ENCODE assay signal across 16 cellular contexts in genomic region chr9:92463387-92463786, GRCh38. TPM values are rescaled to one million over a fixed set of nuclear protein-coding genes. Genes with fewer than 3 reads are reported as not detected.
A peak's percentile ranks its signal among the peaks of the same experiment; 100 is the strongest.
DNase-seq lines count a peak whose midpoint lies in the region; ATAC-seq and TF ChIP-seq lines count a peak whose summit lies in the region.
"Had no signal": no experiment of that assay in that cellular context is flagged by ENCODE, and none has a peak within 500 bp of the region (broad histone marks: within the 10 kb centered on the region; RNA-seq: fewer than 3 reads in every experiment).

No MANE protein-coding gene starts in this region.

- CTCF ChIA-PET in WTC11 (lab: Charles Lee) = interaction anchor here (1.0 kb wide), 1 partner anchor 40 kb away, joined by 3 read pairs; no protein-coding TSS in a partner anchor

- H3K27me3 ChIP-seq in ACC112 (ENCODE audit: insufficient read depth, low read length) (no peaks in the 10 kb centered on the region), fibroblast of lung (ENCODE audit: control insufficient read depth, insufficient read depth, low read length) (no peaks in the 10 kb centered on the region), smooth muscle cell (ENCODE audit: low read depth) (no peaks in the 10 kb centered on the region)

- no peaks in the 10 kb centered on the region for H3K9me3 Mint-ChIP-seq in WTC11

- ATAC-seq in WTC11 (peak; percentile 36; the same call in 1 of the 2 replicates), HG02798 (IDR thresholded peaks at IDR 0.05; ENCODE audit: poor library complexity, unreplicated experiment) (no peak), HG03565 (IDR thresholded peaks at IDR 0.05; ENCODE audit: unreplicated experiment) (no peak)

- H3K4me3 ChIP-seq in ACC112 (ENCODE audit: low read depth, low read length) = peak overlapping the region; percentile 43; the same call in 1 of the 2 replicates
- H3K4me3 ChIP-seq in fibroblast of lung (replicated peaks in 1 of 4; ENCODE audit: control extremely low read depth in 1 of 4, insufficient read depth in 1 of 4, low read depth in 3 of 4, low read length in 4 of 4) = no peak overlapping the region
- no peak overlapping the region for H3K4me3 ChIP-seq in smooth muscle cell
- H3K4me3 ChIP-seq: PC-9 had no signal

- H3K27ac Mint-ChIP-seq in WTC11 = no peak overlapping the region

- no peaks in the 10 kb centered on the region for H3K36me3 Mint-ChIP-seq in WTC11

- no peak overlapping the region for H3K9ac ChIP-seq in fibroblast of lung (ENCODE audit: insufficient read depth, low read length)
- peak overlapping the region; percentile 22 for H3K9ac ChIP-seq in smooth muscle cell (ENCODE audit: low read depth)

- H3K4me1 Mint-ChIP-seq in WTC11 = peaks cover 6% of the 10 kb centered on the region; the same call in 1 of the 2 replicates

- H3K79me2 ChIP-seq in ACC112 (ENCODE audit: control insufficient read depth, insufficient read depth, low read length, unreplicated experiment) (no peaks in the 10 kb centered on the region), fibroblast of lung (ENCODE audit: control insufficient read depth, insufficient read depth, low read length) (no peaks in the 10 kb centered on the region), smooth muscle cell (ENCODE audit: low read depth) (no peaks in the 10 kb centered on the region)

- peaks cover 13% of the 10 kb centered on the region for H3K4me1 ChIP-seq in ACC112 (ENCODE audit: control insufficient read depth, insufficient read depth, low read length, unreplicated experiment)
- peaks cover 8% of the 10 kb centered on the region for H3K4me1 ChIP-seq in fibroblast of lung (ENCODE audit: control insufficient read depth, extremely low read depth, insufficient read depth, low read length)
- no peaks in the 10 kb centered on the region for H3K4me1 ChIP-seq in smooth muscle cell (ENCODE audit: low read depth)

- H3K9me3 ChIP-seq in fibroblast of lung (ENCODE audit: control insufficient read depth, insufficient read depth, low read depth, low read length) (no peaks in the 10 kb centered on the region), smooth muscle cell (replicated peaks; ENCODE audit: low read depth) (no peaks in the 10 kb centered on the region)

- H3F3A ChIP-seq in smooth muscle cell (ENCODE audit: low read depth) = peaks cover 24% of the 10 kb centered on the region

- H4K20me1 ChIP-seq in fibroblast of lung (ENCODE audit: control insufficient read depth, extremely low read depth, insufficient read depth, low read length) (no peaks in the 10 kb centered on the region), smooth muscle cell (ENCODE audit: low read depth) (no peaks in the 10 kb centered on the region)

- POLR2A ChIA-PET in WTC11 (lab: Charles Lee) = no interaction called here

- H3K27me3 Mint-ChIP-seq in WTC11 (ENCODE audit: low read depth) = no peaks in the 10 kb centered on the region

- H3K27ac ChIP-seq in ACC112 (ENCODE audit: low read depth, low read length) (0 out of 2 replicates have a peak overlapping the region, but pooled peaks have one; percentile 19), fibroblast of lung (ENCODE audit: insufficient read depth, low read length) (peak overlapping the region; percentile 33), smooth muscle cell (ENCODE audit: low read depth) (peak overlapping the region; percentile 73)
- H3K27ac ChIP-seq: C4-2B, PC-9 had no signal

- DNase-seq in WTC11 (ENCODE audit: low spot score) (no peak), fibroblast of lung (ENCODE audit: low read depth in 2 of 2) (no peak), smooth muscle cell (lab: John Stamatoyannopoulos, UW; ENCODE audit: unreplicated experiment) (no peak), cortex of kidney (lab: John Stamatoyannopoulos, UW) (no peak), DMS153 treated with DMSO at 0.1 percent for 48 hours (lab: John Stamatoyannopoulos, UW; ENCODE audit: unreplicated experiment) (no peak)
- DNase-seq: NCI-H1092 treated with DMSO at 0.1 percent for 48 hours, NCI-H1694 treated with DMSO at 0.1 percent for 48 hours, NCI-H446, NCI-H748 treated with DMSO at 0.1 percent for 48 hours, PC-9 had no signal

- TF ChIP-seq CTCF in WTC11 (IDR thresholded peaks at IDR 0.05) (no peak), fibroblast of lung (conservative IDR thresholded peaks at IDR 0.05 in 1 of 2, IDR thresholded peaks at IDR 0.05 in 1 of 2; ENCODE audit: low read depth in 1 of 2, low read length in 2 of 2) (no peak), smooth muscle cell (IDR thresholded peaks at IDR 0.05; ENCODE audit: borderline replicate concordance, insufficient read depth, poor library complexity, severe bottlenecking) (no peak)

- peak overlapping the region; percentile 51 for H3K4me2 ChIP-seq in fibroblast of lung (ENCODE audit: extremely low read depth, insufficient read depth, low read length)
- peak overlapping the region; percentile 74 for H3K4me2 ChIP-seq in smooth muscle cell
- H3K4me2 ChIP-seq: PC-9 had no signal

- peak overlapping the region; percentile 40 for H2AFZ ChIP-seq in ACC112 (ENCODE audit: low read length, unreplicated experiment)
- peak overlapping the region; percentile 44 for H2AFZ ChIP-seq in fibroblast of lung (ENCODE audit: low read length)
- peak overlapping the region; percentile 8 for H2AFZ ChIP-seq in smooth muscle cell (ENCODE audit: low read depth)
- H2AFZ ChIP-seq: PC-9 had no signal

- no peaks in the 10 kb centered on the region for H3K36me3 ChIP-seq in ACC112 (ENCODE audit: insufficient read depth, low read length)
- H3K36me3 ChIP-seq in fibroblast of lung (ENCODE audit: control insufficient read depth, insufficient read depth, low read length) = no peaks in the 10 kb centered on the region
- H3K36me3 ChIP-seq in smooth muscle cell (ENCODE audit: low read depth) = no peaks in the 10 kb centered on the region

- H3K4me3 Mint-ChIP-seq in WTC11 = no peak overlapping the region

TF ChIP-seq in WTC11, 78 proteins besides CTCF, POLR2A, EP300 and RAD21:
- TF ChIP-seq OVOL2 (CRISPR knock-in tag; IDR thresholded peaks at IDR 0.05; ENCODE audit: borderline replicate concordance) (no peak), MYBL2 (CRISPR knock-in tag; IDR thresholded peaks at IDR 0.05) (no peak), TP53 (CRISPR knock-in tag; IDR thresholded peaks at IDR 0.05) (no peak), ZNF121 (CRISPR knock-in tag; IDR thresholded peaks at IDR 0.05) (no peak), ZNF423 (CRISPR knock-in tag; IDR thresholded peaks at IDR 0.05) (no peak)

RNA-seq across cellular contexts. Expression of gene ASPN, which starts 18.9 kb away (rescaled TPM):
- not detected in 3 replicates for total RNA-seq in WTC11 (2021)
- 10.4 and 10.5 TPM in 2 replicates for total RNA-seq in fibroblast of lung
- polyA plus RNA-seq in fibroblast of lung = 4.1 and 5.5 TPM in 2 replicates
- polyA plus RNA-seq in fibroblast of lung (2012) = 2.0 and 2.3 TPM in 2 replicates
- 0.48 TPM in 1 of 2 replicates, not detected in the other for polyA minus RNA-seq in fibroblast of lung (ENCODE audit: low replicate concordance)
- 17.0 and 42.9 TPM in 2 replicates for total RNA-seq in smooth muscle cell
- 9.1 and 30.0 TPM in 2 replicates for polyA plus RNA-seq in smooth muscle cell
- total RNA-seq: HT1080, PC-9 had no signal

RNA-seq across cellular contexts. Expression of gene OMD, which starts 39.1 kb away (rescaled TPM):
- not detected in 3 replicates for total RNA-seq in WTC11 (2021)
- under 0.01 and 0.17 TPM in 2 replicates for total RNA-seq in fibroblast of lung
- 0.07 TPM in 2 replicates for polyA plus RNA-seq in fibroblast of lung
- 0.08 TPM in 1 of 2 replicates, not detected in the other for polyA plus RNA-seq in fibroblast of lung (2012)
- not detected in 2 replicates for polyA minus RNA-seq in fibroblast of lung (ENCODE audit: low replicate concordance)
- total RNA-seq in smooth muscle cell = not detected in 2 replicates
- 0.17 TPM in 1 of 2 replicates, not detected in the other for polyA plus RNA-seq in smooth muscle cell
- total RNA-seq: HT1080, M059J, PC-9 had no signal

RNA-seq across cellular contexts. Expression of gene OGN, which starts 59.0 kb away (rescaled TPM):
- total RNA-seq in WTC11 (2021) = 0.11 TPM in 1 of 3 replicates, not detected in the others
- 1.3 and 6.2 TPM in 2 replicates for total RNA-seq in fibroblast of lung
- polyA plus RNA-seq in fibroblast of lung = 1.2 and 4.4 TPM in 2 replicates
- 0.69 and 3.9 TPM in 2 replicates for polyA plus RNA-seq in fibroblast of lung (2012)
- polyA minus RNA-seq in fibroblast of lung (ENCODE audit: low replicate concordance) = 0.37 TPM in 1 of 2 replicates, not detected in the other
- 27.4 and 67.9 TPM in 2 replicates for total RNA-seq in smooth muscle cell
- 11.2 and 27.8 TPM in 2 replicates for polyA plus RNA-seq in smooth muscle cell
- total RNA-seq: HT1080, M059J, PC-9 had no signal

Comparison
In these comparisons a context has a peak if more than half of its experiments do, and no peak if none do; other contexts are left out.
1. H3K27ac ChIP-seq: peak in every context shown above with its lines; median percentile 73 in smooth muscle cell; 33 in fibroblast of lung; 19 in ACC112.
2. RNA of gene ASPN, which starts 18.9 kb away (total RNA-seq): 17.0 to 42.9 TPM in smooth muscle cell and 10.4 to 10.5 TPM in fibroblast of lung; not detected in WTC11; every median in the first group is over 10 times any median in the second.
3. Peak in every context shown above with its lines, with median percentiles within 50 percentile points of each other: H2AFZ ChIP-seq.